ENCODE assay signal across 10 cellular contexts in the genomic region with DNA sequence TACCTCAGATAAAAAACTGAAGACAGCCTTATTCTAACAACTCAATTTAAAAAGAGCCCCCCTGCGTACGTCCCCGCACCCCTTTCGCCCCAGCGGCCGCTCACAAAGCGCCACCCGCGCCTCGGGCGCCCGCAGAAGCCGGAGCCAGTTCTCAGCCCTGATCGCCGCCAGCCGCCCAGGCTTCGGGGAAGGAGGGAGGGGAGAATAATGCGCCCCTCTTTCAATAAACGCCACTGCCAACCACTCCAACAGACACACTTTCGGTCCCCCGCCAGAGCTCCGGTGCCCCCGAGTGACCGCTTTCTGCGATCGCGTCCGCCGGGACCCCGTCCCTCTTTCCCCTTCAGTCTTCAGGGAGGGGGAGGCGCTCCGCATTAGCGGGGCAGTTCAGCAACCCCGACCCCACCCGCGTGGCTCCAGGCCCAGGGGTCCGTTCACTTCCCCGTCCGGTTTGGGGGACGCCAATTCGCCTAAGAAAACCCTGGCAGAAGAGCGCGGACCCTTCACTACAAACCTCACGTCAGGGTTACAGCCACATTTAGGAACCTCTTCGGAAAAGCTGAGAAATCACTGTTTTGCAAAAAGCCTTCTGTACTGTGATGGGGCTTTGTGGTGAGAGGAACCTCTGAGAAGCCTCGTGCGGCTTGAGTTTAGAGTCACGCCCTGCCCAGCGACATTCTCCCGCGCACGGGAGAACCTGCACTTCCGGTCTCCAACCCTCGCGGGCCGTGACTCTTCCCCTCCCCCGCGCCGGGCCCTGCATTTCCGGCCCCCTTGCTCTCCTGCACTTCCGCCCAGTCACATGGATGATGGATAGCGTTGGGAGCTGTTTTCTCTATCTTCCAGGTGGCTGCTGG. TPM values are rescaled to one million over a fixed set of nuclear protein-coding genes. Genes with fewer than 3 reads are reported as not detected.
A peak's percentile ranks its signal among the peaks of the same experiment; 100 is the strongest.
DNase-seq lines count a peak whose midpoint lies in the region; ATAC-seq and TF ChIP-seq lines count a peak whose summit lies in the region.
"Had no signal": no experiment of that assay in that cellular context is flagged by ENCODE, and none has a peak within 500 bp of the region (broad histone marks: within the 10 kb centered on the region; RNA-seq: fewer than 3 reads in every experiment).

No MANE protein-coding gene starts in this region.

- no TSS peak for BruUV-seq in mammary epithelial cell (replicated peaks; lab: Mats Ljungman, UMichigan)

- H3K27me3 Mint-ChIP-seq in naive B cell, result peaks cover 51 to 69% (median 62%) of the 10 kb centered on the region in 3 donors
- peaks cover 4% of the 10 kb centered on the region for H3K27me3 Mint-ChIP-seq in activated CD4-positive, alpha-beta memory T cell treated with anti-CD3 and anti-CD28 coated beads, Interleukin-2, amount 10 ng/mL, durations not matched to agents 7 days and 5 days

- intact Hi-C loops in mammary epithelial cell (cut with micrococcal nuclease), result no loop called here

- CTCF ChIA-PET in mammary epithelial cell (lab: Charles Lee; ENCODE audit: low non-redundant PET), result interaction anchor here (0.7 kb wide), 1 partner anchor 428 kb away, joined by 6 read pairs; no protein-coding TSS in a partner anchor
- CTCF ChIA-PET in activated CD4-positive, alpha-beta memory T cell treated with anti-CD3 and anti-CD28 coated beads, Interleukin-2, amount 10 ng/mL, durations not matched to agents 7 days and 5 days (lab: Charles Lee), result no interaction called here

- H3K4me1 ChIP-seq in mammary epithelial cell (ENCODE audit: insufficient read depth, low read length), result peaks cover 8% of the 10 kb centered on the region

- TF ChIP-seq CTCF in mammary epithelial cell (conservative IDR thresholded peaks at IDR 0.05 in 1 of 2, IDR thresholded peaks at IDR 0.05 in 1 of 2; ENCODE audit: extremely low read depth in 1 of 2, insufficient read depth in 1 of 2, low read depth in 1 of 2, low read length in 2 of 2), result no peak

- peak overlapping the region in 7 of 8 donors; percentile 53 to 81 (median 72) for H3K4me3 Mint-ChIP-seq in naive B cell
- H3K4me3 Mint-ChIP-seq in activated CD4-positive, alpha-beta memory T cell treated with anti-CD3 and anti-CD28 coated beads, Interleukin-2, amount 10 ng/mL, durations not matched to agents 7 days and 5 days, result no peak overlapping the region

- no peak overlapping the region for H3K27ac Mint-ChIP-seq in naive B cell
- no peak overlapping the region for H3K27ac Mint-ChIP-seq in activated CD4-positive, alpha-beta memory T cell treated with anti-CD3 and anti-CD28 coated beads, Interleukin-2, amount 10 ng/mL, durations not matched to agents 7 days and 5 days

- H3K9ac ChIP-seq in mammary epithelial cell (ENCODE audit: insufficient read depth, low read length), result no peak overlapping the region

- no peaks in the 10 kb centered on the region for H3K36me3 ChIP-seq in mammary epithelial cell (ENCODE audit: insufficient read depth, low read length)

- H3K79me2 ChIP-seq in mammary epithelial cell (ENCODE audit: insufficient read depth, low read length), result no peaks in the 10 kb centered on the region

- DNase-seq in AG20443 (ENCODE audit: low spot score) (peak; percentile 32), mammary epithelial cell (no peak), naive B cell (no peak), NCI-H2196 treated with DMSO at 0.1 percent for 48 hours (lab: John Stamatoyannopoulos, UW; ENCODE audit: unreplicated experiment) (no peak), SHP77 (lab: John Stamatoyannopoulos, UW) (no peak)
- DNase-seq in activated CD4-positive, alpha-beta memory T cell treated with anti-CD3 and anti-CD28 coated beads, Interleukin-2, amount 10 ng/mL, durations not matched to agents 7 days and 5 days, result no peak

- no peak overlapping the region for H3K27ac ChIP-seq in mammary epithelial cell (ENCODE audit: insufficient read depth, low read depth, low read length)

- H3K9me3 Mint-ChIP-seq in naive B cell, result peaks cover 6 to 43% (median 25%) of the 10 kb centered on the region in 7 donors
- peaks cover 5% of the 10 kb centered on the region for H3K9me3 Mint-ChIP-seq in activated CD4-positive, alpha-beta memory T cell treated with anti-CD3 and anti-CD28 coated beads, Interleukin-2, amount 10 ng/mL, durations not matched to agents 7 days and 5 days

- POLR2A ChIA-PET in activated CD4-positive, alpha-beta memory T cell treated with anti-CD3 and anti-CD28 coated beads, Interleukin-2, amount 10 ng/mL, durations not matched to agents 7 days and 5 days (lab: Charles Lee), result no interaction called here

- H3K4me1 Mint-ChIP-seq in naive B cell, result peaks cover 12 to 14% (median 13%) of the 10 kb centered on the region in 3 donors
- no peaks in the 10 kb centered on the region for H3K4me1 Mint-ChIP-seq in activated CD4-positive, alpha-beta memory T cell treated with anti-CD3 and anti-CD28 coated beads, Interleukin-2, amount 10 ng/mL, durations not matched to agents 7 days and 5 days

- 10% methylated on average over 17 of the region's 62 CpGs for WGBS in mammary epithelial cell (ENCODE audit: low coverage, missing lambda C conversion rate)

- peaks cover 4% of the 10 kb centered on the region for H3K9me3 ChIP-seq in mammary epithelial cell (replicated peaks; ENCODE audit: insufficient read depth, low read length)

- peaks cover 40% of the 10 kb centered on the region for H3K27me3 ChIP-seq in mammary epithelial cell (ENCODE audit: insufficient read depth, low read length)

- ATAC-seq in HG02642 (IDR thresholded peaks at IDR 0.05; ENCODE audit: poor library complexity, unreplicated experiment) (peak; percentile 72), naive B cell (ENCODE audit: low read depth in 2 of 2) (no peak), esophagus mucosa (no peak)

- peak overlapping the region; percentile 73 for H3K4me2 ChIP-seq in mammary epithelial cell (ENCODE audit: insufficient read depth, low read depth, low read length)

- H3K36me3 Mint-ChIP-seq in naive B cell, result peaks cover 0 to 33% of the 10 kb centered on the region in 2 donors
- H3K36me3 Mint-ChIP-seq in activated CD4-positive, alpha-beta memory T cell treated with anti-CD3 and anti-CD28 coated beads, Interleukin-2, amount 10 ng/mL, durations not matched to agents 7 days and 5 days (ENCODE audit: low read depth), result no peaks in the 10 kb centered on the region

- dilution Hi-C loops in mammary epithelial cell (cut with HindIII; ENCODE audit: low sequenced_read_pairs), result no loop called here

- peak overlapping the region; percentile 82 for H2AFZ ChIP-seq in mammary epithelial cell (ENCODE audit: low read depth, low read length)

- peak overlapping the region in 2 of 3 experiments; percentile 16 to 19 for H3K4me3 ChIP-seq in mammary epithelial cell (replicated peaks in 1 of 3; ENCODE audit: insufficient read depth in 1 of 3, low read depth in 2 of 3, low read length in 3 of 3)

- no peaks in the 10 kb centered on the region for H4K20me1 ChIP-seq in mammary epithelial cell (ENCODE audit: insufficient read depth, low read length)

- in situ Hi-C loops in mammary epithelial cell (cut with MboI; ENCODE audit: low sequenced_read_pairs in 2 of 2), result no loop called here

RNA-seq across cellular contexts. Expression of a gene that starts 18.7 kb away (rescaled TPM):
- not detected for total RNA-seq in mammary epithelial cell
- polyA plus RNA-seq in mammary epithelial cell, result not detected
- not detected for polyA minus RNA-seq in mammary epithelial cell
- not detected for polyA plus RNA-seq in naive B cell (ENCODE audit: low read depth in 6 of 6)
- not detected for total RNA-seq in esophagus mucosa
- total RNA-seq in activated CD4-positive, alpha-beta memory T cell treated with anti-CD3 and anti-CD28 coated beads, Interleukin-2, amount 10 ng/mL, durations not matched to agents 7 days and 5 days, result not detected
- total RNA-seq: glomerular endothelial cell, HT-29 had no signal
